29 cellular contexts compared by ENCODE assay signal in genomic region chr2:8357738-8358137, GRCh38.
"Had no signal": no experiment of that assay in that cellular context is flagged by ENCODE, and none has a peak within 500 bp of the region (broad histone marks: within the 10 kb centered on the region; RNA-seq: fewer than 3 reads in every experiment).

No MANE protein-coding gene starts in this region.

- H3K36me3 ChIP-seq: esophagus squamous epithelium, left lung, lower lobe of right lung, pancreas, prostate gland, sigmoid colon, uterus, WERI-Rb-1 had no signal

- H3K4me3 Mint-ChIP-seq: endodermal cell; nephron; stimulated activated memory B cell treated with anti-CD40 and anti-IgM and Interleukin-4, amounts not matched to agents 10 μg/mL and 1 μg/mL and 100 μg/mL, for 72 hours; stimulated activated naive CD8-positive, alpha-beta T cell treated with anti-CD3 and anti-CD28 coated beads, Interleukin-15, amount 100 ng/mL, for 72 hours; T-helper 1 cell treated with Interleukin-12 subunit alpha and Interleukin-12 subunit beta and Interleukin-4 antibody, amounts not matched to agents 30 μg/mL and 1 μg/mL, for 36 hours; type B pancreatic cell had no signal

- H3K4me1 ChIP-seq: esophagus squamous epithelium, left lung, lower lobe of right lung, pancreas, prostate gland, sigmoid colon, uterus had no signal

- DNase-seq: activated CD4-positive, alpha-beta T cell treated with anti-CD3 and anti-CD28 coated beads for 48 hours; activated CD4-positive, alpha-beta T cell treated with anti-CD3 and anti-CD28 coated beads, Interleukin-2, amount 50 U/mL, for 48 hours; activated effector memory CD4-positive, alpha-beta T cell treated with Interleukin-2 at 50 U/mL for 16 hours; activated naive CD4-positive, alpha-beta T cell treated with Interleukin-2 at 50 U/mL for 16 hours; activated T-cell treated with anti-CD3 and anti-CD28 coated beads, Interleukin-2, amount 50 U/mL, for 48 hours; amniotic stem cell; caudate nucleus; endodermal cell; esophagus squamous epithelium; foreskin melanocyte; left lung; lower lobe of right lung; mesenchymal stem cell; pancreas; retina; sigmoid colon; small intestine; stimulated activated CD4-positive, alpha-beta T cell treated with anti-CD3 and anti-CD28 coated beads, Interleukin-4, amount 100 ng/mL, for 24 hours; stimulated activated naive CD8-positive, alpha-beta T cell treated with anti-CD3 and anti-CD28 coated beads, Interleukin-15, amount 100 ng/mL, for 72 hours; substantia nigra; T1000; uterus; WERI-Rb-1 had no signal

- H3K9me3 ChIP-seq: esophagus squamous epithelium, lower lobe of right lung, pancreas, prostate gland, sigmoid colon had no signal

- ATAC-seq: activated CD4-positive, CD25-positive, alpha-beta regulatory T cell treated with anti-CD3 and anti-CD28 coated beads, Interleukin-2, amount 50 U/mL, for 24 hours; left lung; lower lobe of right lung; pancreas; stimulated activated memory B cell treated with anti-CD40 and anti-IgM and Interleukin-4, amounts not matched to agents 10 μg/mL and 1 μg/mL and 100 μg/mL, for 72 hours; stimulated activated naive CD8-positive, alpha-beta T cell treated with anti-CD3 and anti-CD28 coated beads, Interleukin-15, amount 100 ng/mL, for 72 hours had no signal

- H3K27ac ChIP-seq: esophagus squamous epithelium, left lung, lower lobe of right lung, pancreas, prostate gland, sigmoid colon, uterus, WERI-Rb-1 had no signal

- H3K4me1 Mint-ChIP-seq: stimulated activated memory B cell treated with anti-CD40 and anti-IgM and Interleukin-4, amounts not matched to agents 10 μg/mL and 1 μg/mL and 100 μg/mL, for 72 hours; stimulated activated naive CD8-positive, alpha-beta T cell treated with anti-CD3 and anti-CD28 coated beads, Interleukin-15, amount 100 ng/mL, for 72 hours had no signal

- H3K27ac Mint-ChIP-seq: endodermal cell; nephron; stimulated activated memory B cell treated with anti-CD40 and anti-IgM and Interleukin-4, amounts not matched to agents 10 μg/mL and 1 μg/mL and 100 μg/mL, for 72 hours; stimulated activated naive CD8-positive, alpha-beta T cell treated with anti-CD3 and anti-CD28 coated beads, Interleukin-15, amount 100 ng/mL, for 72 hours; T-helper 1 cell treated with Interleukin-12 subunit alpha and Interleukin-12 subunit beta and Interleukin-4 antibody, amounts not matched to agents 30 μg/mL and 1 μg/mL, for 36 hours; type B pancreatic cell had no signal

- H3K9me3 Mint-ChIP-seq: stimulated activated memory B cell treated with anti-CD40 and anti-IgM and Interleukin-4, amounts not matched to agents 10 μg/mL and 1 μg/mL and 100 μg/mL, for 72 hours had no signal

- H3K4me3 ChIP-seq: esophagus squamous epithelium, left lung, lower lobe of right lung, pancreas, prostate gland, sigmoid colon, uterus had no signal

- H3K27me3 Mint-ChIP-seq: type B pancreatic cell had no signal

- H3K27me3 ChIP-seq: esophagus squamous epithelium, left lung, pancreas, sigmoid colon, uterus had no signal

- H3K36me3 Mint-ChIP-seq: stimulated activated memory B cell treated with anti-CD40 and anti-IgM and Interleukin-4, amounts not matched to agents 10 μg/mL and 1 μg/mL and 100 μg/mL, for 72 hours; type B pancreatic cell had no signal
